Comparison of ENCODE assay signal across 12 cellular contexts in genomic region chr19:35704218-35704617, GRCh38. TPM values are rescaled to one million over a fixed set of nuclear protein-coding genes. Genes with fewer than 3 reads are reported as not detected.
DNase-seq lines count a peak whose midpoint lies in the region; ATAC-seq, FAIRE-seq and TF ChIP-seq lines count a peak whose summit lies in the region.
"Had no signal": no experiment of that assay in that cellular context is flagged by ENCODE, and none has a peak within 500 bp of the region (broad histone marks: within the 10 kb centered on the region; RNA-seq: fewer than 3 reads in every experiment).

TSS of gene ZBTB32 (plus strand) at chr19:35704558. CDS start at chr19:35714627, 10,069 bp downstream.

- no peak within 1 kb of the TSS for H3K9ac ChIP-seq in endodermal cell (ENCODE audit: extremely low read depth, low read length, poor library complexity, severe bottlenecking)

- 37 to 43% methylated on average over 22 to 24 of the region's 24 CpGs for WGBS in endodermal cell (ENCODE audit: insufficient coverage in 1 of 2, insufficient read length in 1 of 2), 2 experiments
- WGBS in small intestine, 3 donors, result 29 to 45% (median 37%) methylated on average over 24 of the region's 24 CpGs

- no peaks in the 10 kb centered on the region for H3K9me3 Mint-ChIP-seq in endodermal cell

- H3K4me3 ChIP-seq in cardiac muscle cell (no peak within 1 kb of the TSS), RWPE2 (ENCODE audit: severe bottlenecking) (no peak within 1 kb of the TSS), endodermal cell (ENCODE audit: low read length) (no peak within 1 kb of the TSS), small intestine (ENCODE audit: low read depth in 1 of 2, low read length in 2 of 2) (no peak within 1 kb of the TSS)

- intact Hi-C loops in Right ventricle myocardium inferior (cut with DNase I), result no loop called here

- peaks cover 2% of the 10 kb centered on the region for H3K4me1 Mint-ChIP-seq in endodermal cell

- no peak within 1 kb of the TSS for H3K4me3 Mint-ChIP-seq in endodermal cell

- TF ChIP-seq CTCF in cardiac muscle cell (IDR thresholded peaks at IDR 0.05; ENCODE audit: low read depth, low read length), result no peak
- no peak for TF ChIP-seq CTCF in RWPE2 (IDR thresholded peaks at IDR 0.05; ENCODE audit: poor library complexity, severe bottlenecking)
- no peak for TF ChIP-seq CTCF in endodermal cell (conservative IDR thresholded peaks at IDR 0.05)

- H3K27ac ChIP-seq in cardiac muscle cell (no peak within 1 kb of the TSS), RWPE2 (ENCODE audit: poor library complexity, severe bottlenecking) (no peak within 1 kb of the TSS), endodermal cell (ENCODE audit: low read depth, low read length) (no peak within 1 kb of the TSS), small intestine (ENCODE audit: low read depth in 1 of 2, low read length in 1 of 2) (no peak within 1 kb of the TSS)

- H3K36me3 Mint-ChIP-seq in endodermal cell (ENCODE audit: low read depth), result no peaks in the 10 kb centered on the region

- DNase-seq in cardiac muscle cell (ENCODE audit: low read depth in 1 of 2, low spot score in 1 of 2) (peak; percentile 69 to 77), Right ventricle myocardium inferior (ENCODE audit: missing footprints) (no peak), RWPE2 (ENCODE audit: low spot score) (no peak), endodermal cell (peak; percentile 91), small intestine (peak; percentile 47), RKO (ENCODE audit: low spot score) (no peak), epidermal melanocyte (ENCODE audit: insufficient read length, low spot score) (no peak)
- DNase-seq: activated T-cell treated with anti-CD3 and anti-CD28 coated beads for 4 hours, COR-L47 had no signal

- H3K9me3 ChIP-seq in cardiac muscle cell (ENCODE audit: low read depth) (no peaks in the 10 kb centered on the region), RWPE2 (ENCODE audit: severe bottlenecking) (no peaks in the 10 kb centered on the region), endodermal cell (ENCODE audit: control insufficient read depth, low read length) (no peaks in the 10 kb centered on the region), small intestine (ENCODE audit: control insufficient read depth, low read depth) (no peaks in the 10 kb centered on the region)

- no peak for FAIRE-seq in small intestine (lab: Jason Lieb, UNC)

- H3K27me3 ChIP-seq in cardiac muscle cell (no peaks in the 10 kb centered on the region), RWPE2 (ENCODE audit: insufficient read depth, poor library complexity, severe bottlenecking) (no peaks in the 10 kb centered on the region), endodermal cell (ENCODE audit: control insufficient read depth, insufficient read depth, low read length, poor library complexity, severe bottlenecking) (peaks cover 11% of the 10 kb centered on the region), small intestine (ENCODE audit: control insufficient read depth in 2 of 2, insufficient read depth in 2 of 2, low read length in 2 of 2) (no peaks in the 10 kb centered on the region)

- no peak for ATAC-seq in Right ventricle myocardium inferior
- peak; percentile 26; the same call in 1 of the 3 replicates for ATAC-seq in RWPE2 (ENCODE audit: low read depth)
- no peak for ATAC-seq in HG02981 (IDR thresholded peaks at IDR 0.05; ENCODE audit: unreplicated experiment)

- no peak within 1 kb of the TSS for H3K27ac Mint-ChIP-seq in endodermal cell

- H3K36me3 ChIP-seq in cardiac muscle cell (no peaks in the 10 kb centered on the region), RWPE2 (ENCODE audit: low read depth) (no peaks in the 10 kb centered on the region), endodermal cell (ENCODE audit: control insufficient read depth, insufficient read depth, low read length) (no peaks in the 10 kb centered on the region), small intestine (ENCODE audit: control insufficient read depth in 2 of 2, insufficient read depth in 2 of 2, low read length in 2 of 2) (no peaks in the 10 kb centered on the region)

- H3K27me3 Mint-ChIP-seq in endodermal cell (ENCODE audit: insufficient read depth), result peaks cover 26% of the 10 kb centered on the region

- H3K4me1 ChIP-seq in cardiac muscle cell (ENCODE audit: low read depth) (no peaks in the 10 kb centered on the region), RWPE2 (ENCODE audit: insufficient read depth, poor library complexity, severe bottlenecking) (no peaks in the 10 kb centered on the region), endodermal cell (ENCODE audit: control insufficient read depth, insufficient read depth, low read length) (no peaks in the 10 kb centered on the region), small intestine (ENCODE audit: control insufficient read depth in 2 of 2, insufficient read depth in 1 of 2, low read depth in 1 of 2, low read length in 1 of 2) (no peaks in the 10 kb centered on the region)

RNA-seq across cellular contexts. Expression of gene ZBTB32, which starts in this region (rescaled TPM):
- total RNA-seq in cardiac muscle cell, result not detected in 2 replicates
- polyA plus RNA-seq in cardiac muscle cell, result 0.53 and 0.59 TPM in 2 replicates
- not detected for total RNA-seq in Right ventricle myocardium inferior
- not detected for total RNA-seq in endodermal cell
- polyA plus RNA-seq in endodermal cell (2013, experiment 1 of 2), result not detected
- not detected for polyA plus RNA-seq in endodermal cell (2013, experiment 2 of 2)
- under 1 TPM in 1 of 3 donors, not detected in 2; 0.22 TPM for polyA plus RNA-seq in small intestine
- total RNA-seq: glomerular endothelial cell, NCI-H460 had no signal

Comparison
In these comparisons a context has a peak if more than half of its experiments do, and no peak if none do; other contexts are left out.
1. Peak in DNase-seq in cardiac muscle cell; RNA of the gene not detected or under 1 TPM.
2. Peak in DNase-seq in endodermal cell; RNA of the gene not detected or under 1 TPM.
3. Peak in DNase-seq in small intestine; RNA of the gene not detected or under 1 TPM.